Comparison of ENCODE assay signal across 28 cellular contexts in genomic region chr16:49779979-49780378, GRCh38.
"Had no signal": no experiment of that assay in that cellular context is flagged by ENCODE, and none has a peak within 500 bp of the region (broad histone marks: within the 10 kb centered on the region; RNA-seq: fewer than 3 reads in every experiment).

No MANE protein-coding gene starts in this region.

- H3K9me3 ChIP-seq: ascending aorta, body of pancreas, SJCRH30 had no signal

- H3K4me1 ChIP-seq: body of pancreas had no signal

- H3K27me3 ChIP-seq: ascending aorta, body of pancreas, cardiac muscle cell, SJCRH30 had no signal

- H3K36me3 ChIP-seq: ascending aorta, cardiac muscle cell, SJCRH30 had no signal

- ATAC-seq: activated naive CD4-positive, alpha-beta T cell treated with anti-CD3 and anti-CD28 coated beads, Interleukin-2, amount 50 U/mL, for 72 hours; activated naive CD8-positive, alpha-beta T cell treated with anti-CD3 and anti-CD28 coated beads, Interleukin-2, amount 50 U/mL, for 24 hours; activated T-cell treated with anti-CD3 and anti-CD28 coated beads, Interleukin-2, amount 50 U/mL, for 4 hours; body of pancreas; Panc1; Right ventricle myocardium inferior; T-helper 17 cell had no signal

- DNase-seq: activated CD4-positive, alpha-beta memory T cell treated with anti-CD3 and anti-CD28 coated beads for 36 hours; activated CD4-positive, alpha-beta T cell treated with anti-CD3 and anti-CD28 coated beads, Interleukin-2, amount 10 ng/mL, durations not matched to agents 7 days and 5 days; activated CD4-positive, CD25-positive, alpha-beta regulatory T cell; activated CD8-positive, alpha-beta memory T cell treated with anti-CD3 and anti-CD28 coated beads for 24 hours; activated effector memory CD4-positive, alpha-beta T cell treated with anti-CD3 and anti-CD28 coated beads, Interleukin-2, amount 50 U/mL, for 16 hours; activated naive CD4-positive, alpha-beta T cell treated with Interleukin-2 at 50 U/mL for 16 hours; activated naive CD8-positive, alpha-beta T cell treated with anti-CD3 and anti-CD28 coated beads, Interleukin-2, amount 50 U/mL, for 24 hours; activated T-cell treated with anti-CD3 and anti-CD28 coated beads, Interleukin-2, amount 50 U/mL, for 4 hours; amniotic stem cell; body of pancreas; KG1; NCI-H1048; NCI-H1694; NCI-H2029 treated with DMSO at 0.1 percent for 48 hours; NCI-H345; NCI-H510A; NCI-H526 treated with DMSO at 0.1 percent for 48 hours; NCI-H82; OCI-M1; RPMI8226; SJCRH30; T-helper 17 cell; T-helper 9 cell had no signal

- H3K27ac ChIP-seq: ascending aorta, body of pancreas, cardiac muscle cell, SJCRH30 had no signal

- H3K4me3 ChIP-seq: ascending aorta, body of pancreas, cardiac muscle cell, SJCRH30 had no signal
